Comparison of ENCODE assay signal across 21 cellular contexts in genomic region chr3:14885307-14885706, GRCh38.
DNase-seq lines count a peak whose midpoint lies in the region; ATAC-seq and TF ChIP-seq lines count a peak whose summit lies in the region.
"Had no signal": no experiment of that assay in that cellular context is flagged by ENCODE, and none has a peak within 500 bp of the region (broad histone marks: within the 10 kb centered on the region; RNA-seq: fewer than 3 reads in every experiment).

No MANE protein-coding gene starts in this region.

- no peaks in the 10 kb centered on the region for H3K4me1 ChIP-seq in HAP-1
- H3K4me1 ChIP-seq: SJCRH30, transverse colon had no signal

- H3K27me3 ChIP-seq in CD4-positive, alpha-beta T cell (ENCODE audit: control insufficient read depth, insufficient read depth, low read length): no peaks in the 10 kb centered on the region
- H3K27me3 ChIP-seq in HAP-1 (ENCODE audit: low read depth): peaks cover 22% of the 10 kb centered on the region
- H3K27me3 ChIP-seq: brain microvascular endothelial cell, transverse colon had no signal

- no peak for TF ChIP-seq POLR2A in erythroblast (IDR thresholded peaks at IDR 0.05; ENCODE audit: low read length)

- H3K36me3 ChIP-seq in HAP-1 (replicated peaks): no peaks in the 10 kb centered on the region
- H3K36me3 ChIP-seq: brain microvascular endothelial cell, SJCRH30, transverse colon had no signal

- peak; percentile 27 for ATAC-seq in activated CD4-positive, alpha-beta T cell treated with anti-CD3 and anti-CD28 coated beads for 36 hours
- ATAC-seq in CD4-positive, alpha-beta T cell (ENCODE audit: poor library complexity): no peak
- ATAC-seq in HG02571 (IDR thresholded peaks at IDR 0.05; ENCODE audit: unreplicated experiment): no peak

- H3K27me3 Mint-ChIP-seq in activated CD4-positive, alpha-beta T cell treated with anti-CD3 and anti-CD28 coated beads for 36 hours: no peaks in the 10 kb centered on the region
- no peaks in the 10 kb centered on the region for H3K27me3 Mint-ChIP-seq in CD4-positive, alpha-beta T cell
- H3K27me3 Mint-ChIP-seq in T-helper 1 cell treated with Interleukin-12 subunit alpha and Interleukin-12 subunit beta and Interleukin-4 antibody, amounts not matched to agents 30 μg/mL and 1 μg/mL, for 36 hours (ENCODE audit: low read depth): peaks cover 8% of the 10 kb centered on the region

- no peaks in the 10 kb centered on the region for H3K9me3 Mint-ChIP-seq in activated CD4-positive, alpha-beta T cell treated with anti-CD3 and anti-CD28 coated beads for 36 hours (ENCODE audit: low read depth)
- no peaks in the 10 kb centered on the region for H3K9me3 Mint-ChIP-seq in CD4-positive, alpha-beta T cell
- no peaks in the 10 kb centered on the region for H3K9me3 Mint-ChIP-seq in T-helper 1 cell treated with Interleukin-12 subunit alpha and Interleukin-12 subunit beta and Interleukin-4 antibody, amounts not matched to agents 30 μg/mL and 1 μg/mL, for 36 hours

- H3K27ac Mint-ChIP-seq in activated CD4-positive, alpha-beta T cell treated with anti-CD3 and anti-CD28 coated beads for 36 hours: no peak overlapping the region
- H3K27ac Mint-ChIP-seq in CD4-positive, alpha-beta T cell: peak overlapping the region; percentile 62
- peak overlapping the region; percentile 53 for H3K27ac Mint-ChIP-seq in T-helper 1 cell treated with Interleukin-12 subunit alpha and Interleukin-12 subunit beta and Interleukin-4 antibody, amounts not matched to agents 30 μg/mL and 1 μg/mL, for 36 hours

- in situ Hi-C loops in HAP-1 (cut with MboI; ENCODE audit: low sequenced_read_pairs): no loop called here

- peak; percentile 47 for DNase-seq in activated CD4-positive, alpha-beta T cell treated with anti-CD3 and anti-CD28 coated beads for 36 hours
- DNase-seq in activated CD4-positive, alpha-beta T cell treated with anti-CD3 and anti-CD28 coated beads, Interleukin-2, amount 50 U/mL, for 4 hours: no peak
- peak in 6 of 10 experiments; percentile 10 to 40 (median 24) for DNase-seq in CD4-positive, alpha-beta T cell
- DNase-seq in central memory CD4-positive, alpha-beta T cell: peak; percentile 28
- DNase-seq in HAP-1 (ENCODE audit: low spot score in 2 of 2) (no peak), erythroblast (lab: John Stamatoyannopoulos, UW) (no peak)
- DNase-seq: activated CD4-positive, CD25-positive, alpha-beta regulatory T cell treated with anti-CD3 and anti-CD28 coated beads, Interleukin-2, amount 50 U/mL, for 72 hours; brain microvascular endothelial cell; dermis blood vessel endothelial cell; DMS53; GM23248; IMR-90; NCI-H2107; NCI-H526 treated with DMSO at 0.1 percent for 48 hours; OCI-M1; SJCRH30; T1000; transverse colon had no signal

- no peaks in the 10 kb centered on the region for H3K9me3 ChIP-seq in CD4-positive, alpha-beta T cell (ENCODE audit: control insufficient read depth, low read length)
- no peaks in the 10 kb centered on the region for H3K9me3 ChIP-seq in HAP-1
- H3K9me3 ChIP-seq: SJCRH30, transverse colon had no signal

- no peaks in the 10 kb centered on the region for H3K36me3 Mint-ChIP-seq in activated CD4-positive, alpha-beta T cell treated with anti-CD3 and anti-CD28 coated beads for 36 hours (ENCODE audit: low read depth)
- H3K36me3 Mint-ChIP-seq in CD4-positive, alpha-beta T cell (ENCODE audit: low read depth): no peaks in the 10 kb centered on the region
- peaks cover 3% of the 10 kb centered on the region for H3K36me3 Mint-ChIP-seq in T-helper 1 cell treated with Interleukin-12 subunit alpha and Interleukin-12 subunit beta and Interleukin-4 antibody, amounts not matched to agents 30 μg/mL and 1 μg/mL, for 36 hours (ENCODE audit: low read depth)

- H3K4me3 Mint-ChIP-seq in activated CD4-positive, alpha-beta T cell treated with anti-CD3 and anti-CD28 coated beads for 36 hours: no peak overlapping the region
- peak overlapping the region; percentile 12 for H3K4me3 Mint-ChIP-seq in CD4-positive, alpha-beta T cell
- peak overlapping the region; percentile 35 for H3K4me3 Mint-ChIP-seq in T-helper 1 cell treated with Interleukin-12 subunit alpha and Interleukin-12 subunit beta and Interleukin-4 antibody, amounts not matched to agents 30 μg/mL and 1 μg/mL, for 36 hours

- TF ChIP-seq CTCF in CD4-positive, alpha-beta T cell (IDR thresholded peaks at IDR 0.05): no peak

- H3K27ac ChIP-seq in CD4-positive, alpha-beta T cell (ENCODE audit: low read depth, low read length): no peak overlapping the region
- H3K27ac ChIP-seq: brain microvascular endothelial cell, C4-2B, GM23248, SJCRH30, transverse colon had no signal

- POLR2A ChIA-PET in activated CD4-positive, alpha-beta T cell treated with anti-CD3 and anti-CD28 coated beads for 36 hours (lab: Charles Lee): no interaction called here
- POLR2A ChIA-PET in CD4-positive, alpha-beta T cell (lab: Charles Lee): interaction anchor here (1.1 to 2.7 kb wide), 3 partner anchors 87 to 234 kb away, joined by 3 to 11 read pairs (median 3); partner anchors contain the start of genes CCDC174 and RBSN

- no peak overlapping the region for H3K4me3 ChIP-seq in HAP-1
- H3K4me3 ChIP-seq: GM23248, SJCRH30, transverse colon had no signal

- H3K4me1 Mint-ChIP-seq in activated CD4-positive, alpha-beta T cell treated with anti-CD3 and anti-CD28 coated beads for 36 hours: peaks cover 50% of the 10 kb centered on the region
- peaks cover 65% of the 10 kb centered on the region for H3K4me1 Mint-ChIP-seq in CD4-positive, alpha-beta T cell (ENCODE audit: low read depth)
- H3K4me1 Mint-ChIP-seq in T-helper 1 cell treated with Interleukin-12 subunit alpha and Interleukin-12 subunit beta and Interleukin-4 antibody, amounts not matched to agents 30 μg/mL and 1 μg/mL, for 36 hours (ENCODE audit: low read depth): peaks cover 43% of the 10 kb centered on the region

- intact Hi-C loops in activated CD4-positive, alpha-beta T cell treated with anti-CD3 and anti-CD28 coated beads for 36 hours (cut with DNase I, micrococcal nuclease): no loop called here
- intact Hi-C loops in CD4-positive, alpha-beta T cell (cut with DNase I, micrococcal nuclease): no loop called here

- CTCF ChIA-PET in activated CD4-positive, alpha-beta T cell treated with anti-CD3 and anti-CD28 coated beads for 36 hours (lab: Charles Lee): no interaction called here
- CTCF ChIA-PET in CD4-positive, alpha-beta T cell (lab: Charles Lee): no interaction called here

Comparison
In these comparisons a context has a peak if more than half of its experiments do, and no peak if none do; other contexts are left out.
1. DNase-seq: peak in activated CD4-positive, alpha-beta T cell treated with anti-CD3 and anti-CD28 coated beads for 36 hours (single experiment), CD4-positive, alpha-beta T cell (6 of 10) and central memory CD4-positive, alpha-beta T cell (single experiment); none in activated CD4-positive, alpha-beta T cell treated with anti-CD3 and anti-CD28 coated beads, Interleukin-2, amount 50 U/mL, for 4 hours (0 of 2), HAP-1 (0 of 2) and erythroblast (0 of 2).